In the genomic region with DNA sequence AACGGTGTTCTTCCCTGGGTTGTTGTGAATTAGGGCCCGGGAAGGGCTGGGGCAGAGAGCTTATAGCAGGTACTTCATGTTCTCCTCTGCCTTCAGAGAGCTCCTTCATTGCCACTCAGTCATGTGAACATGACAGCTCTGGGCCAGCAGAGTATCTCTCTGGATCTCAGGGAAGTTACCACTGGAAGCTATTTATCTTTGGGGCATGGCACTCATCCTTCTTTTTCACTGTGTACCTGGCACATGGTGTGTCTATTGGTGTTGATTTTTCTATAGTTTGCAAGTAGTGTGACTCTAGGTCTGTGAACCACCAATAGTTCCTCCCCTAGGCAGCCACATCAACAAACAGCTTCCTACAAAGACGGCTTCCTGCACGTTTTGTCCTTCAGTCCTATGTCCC, we compare ENCODE assay signal across 1 cellular context.
TF ChIP-seq lines count a peak whose summit lies in the region.

No MANE protein-coding gene starts in this region.

TF ChIP-seq in HepG2, 621 proteins besides CTCF, POLR2A, EP300 and RAD21 (continued from another document):
- TF ChIP-seq ZNF501 (CRISPR knock-in tag; IDR thresholded peaks at IDR 0.05) (no peak), MYNN (CRISPR knock-in tag; IDR thresholded peaks at IDR 0.05; ENCODE audit: low read depth) (no peak), IKZF1 (IDR thresholded peaks at IDR 0.05) (no peak), MXD3 (CRISPR knock-in tag; IDR thresholded peaks at IDR 0.05) (no peak), PRPF4 (IDR thresholded peaks at IDR 0.05; ENCODE audit: low read depth, low read length, poor library complexity, severe bottlenecking) (no peak), ZNF781 (CRISPR knock-in tag; IDR thresholded peaks at IDR 0.05; ENCODE audit: borderline replicate concordance, not compliant biosample characterization) (no peak), TBP (CRISPR knock-in tag; IDR thresholded peaks at IDR 0.05) (no peak), RXRB (CRISPR knock-in tag; IDR thresholded peaks at IDR 0.05; ENCODE audit: borderline replicate concordance) (no peak), PBX2 (CRISPR knock-in tag; IDR thresholded peaks at IDR 0.05) (no peak), MBD4 (IDR thresholded peaks at IDR 0.05; ENCODE audit: borderline replicate concordance, low read length) (no peak), ZNF510 (CRISPR knock-in tag; IDR thresholded peaks at IDR 0.05; ENCODE audit: low read depth) (no peak)
- TF ChIP-seq, protein P1, sequence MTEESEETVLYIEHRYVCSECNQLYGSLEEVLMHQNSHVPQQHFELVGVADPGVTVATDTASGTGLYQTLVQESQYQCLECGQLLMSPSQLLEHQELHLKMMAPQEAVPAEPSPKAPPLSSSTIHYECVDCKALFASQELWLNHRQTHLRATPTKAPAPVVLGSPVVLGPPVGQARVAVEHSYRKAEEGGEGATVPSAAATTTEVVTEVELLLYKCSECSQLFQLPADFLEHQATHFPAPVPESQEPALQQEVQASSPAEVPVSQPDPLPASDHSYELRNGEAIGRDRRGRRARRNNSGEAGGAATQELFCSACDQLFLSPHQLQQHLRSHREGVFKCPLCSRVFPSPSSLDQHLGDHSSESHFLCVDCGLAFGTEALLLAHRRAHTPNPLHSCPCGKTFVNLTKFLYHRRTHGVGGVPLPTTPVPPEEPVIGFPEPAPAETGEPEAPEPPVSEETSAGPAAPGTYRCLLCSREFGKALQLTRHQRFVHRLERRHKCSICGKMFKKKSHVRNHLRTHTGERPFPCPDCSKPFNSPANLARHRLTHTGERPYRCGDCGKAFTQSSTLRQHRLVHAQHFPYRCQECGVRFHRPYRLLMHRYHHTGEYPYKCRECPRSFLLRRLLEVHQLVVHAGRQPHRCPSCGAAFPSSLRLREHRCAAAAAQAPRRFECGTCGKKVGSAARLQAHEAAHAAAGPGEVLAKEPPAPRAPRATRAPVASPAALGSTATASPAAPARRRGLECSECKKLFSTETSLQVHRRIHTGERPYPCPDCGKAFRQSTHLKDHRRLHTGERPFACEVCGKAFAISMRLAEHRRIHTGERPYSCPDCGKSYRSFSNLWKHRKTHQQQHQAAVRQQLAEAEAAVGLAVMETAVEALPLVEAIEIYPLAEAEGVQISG (CRISPR knock-in tag; IDR thresholded peaks at IDR 0.05): no peak
- TF ChIP-seq, protein P2, sequence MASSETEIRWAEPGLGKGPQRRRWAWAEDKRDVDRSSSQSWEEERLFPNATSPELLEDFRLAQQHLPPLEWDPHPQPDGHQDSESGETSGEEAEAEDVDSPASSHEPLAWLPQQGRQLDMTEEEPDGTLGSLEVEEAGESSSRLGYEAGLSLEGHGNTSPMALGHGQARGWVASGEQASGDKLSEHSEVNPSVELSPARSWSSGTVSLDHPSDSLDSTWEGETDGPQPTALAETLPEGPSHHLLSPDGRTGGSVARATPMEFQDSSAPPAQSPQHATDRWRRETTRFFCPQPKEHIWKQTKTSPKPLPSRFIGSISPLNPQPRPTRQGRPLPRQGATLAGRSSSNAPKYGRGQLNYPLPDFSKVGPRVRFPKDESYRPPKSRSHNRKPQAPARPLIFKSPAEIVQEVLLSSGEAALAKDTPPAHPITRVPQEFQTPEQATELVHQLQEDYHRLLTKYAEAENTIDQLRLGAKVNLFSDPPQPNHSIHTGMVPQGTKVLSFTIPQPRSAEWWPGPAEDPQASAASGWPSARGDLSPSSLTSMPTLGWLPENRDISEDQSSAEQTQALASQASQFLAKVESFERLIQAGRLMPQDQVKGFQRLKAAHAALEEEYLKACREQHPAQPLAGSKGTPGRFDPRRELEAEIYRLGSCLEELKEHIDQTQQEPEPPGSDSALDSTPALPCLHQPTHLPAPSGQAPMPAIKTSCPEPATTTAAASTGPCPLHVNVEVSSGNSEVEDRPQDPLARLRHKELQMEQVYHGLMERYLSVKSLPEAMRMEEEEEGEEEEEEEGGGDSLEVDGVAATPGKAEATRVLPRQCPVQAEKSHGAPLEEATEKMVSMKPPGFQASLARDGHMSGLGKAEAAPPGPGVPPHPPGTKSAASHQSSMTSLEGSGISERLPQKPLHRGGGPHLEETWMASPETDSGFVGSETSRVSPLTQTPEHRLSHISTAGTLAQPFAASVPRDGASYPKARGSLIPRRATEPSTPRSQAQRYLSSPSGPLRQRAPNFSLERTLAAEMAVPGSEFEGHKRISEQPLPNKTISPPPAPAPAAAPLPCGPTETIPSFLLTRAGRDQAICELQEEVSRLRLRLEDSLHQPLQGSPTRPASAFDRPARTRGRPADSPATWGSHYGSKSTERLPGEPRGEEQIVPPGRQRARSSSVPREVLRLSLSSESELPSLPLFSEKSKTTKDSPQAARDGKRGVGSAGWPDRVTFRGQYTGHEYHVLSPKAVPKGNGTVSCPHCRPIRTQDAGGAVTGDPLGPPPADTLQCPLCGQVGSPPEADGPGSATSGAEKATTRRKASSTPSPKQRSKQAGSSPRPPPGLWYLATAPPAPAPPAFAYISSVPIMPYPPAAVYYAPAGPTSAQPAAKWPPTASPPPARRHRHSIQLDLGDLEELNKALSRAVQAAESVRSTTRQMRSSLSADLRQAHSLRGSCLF (CRISPR knock-in tag; IDR thresholded peaks at IDR 0.05; ENCODE audit: borderline replicate concordance): no peak
- TF ChIP-seq, protein P3, sequence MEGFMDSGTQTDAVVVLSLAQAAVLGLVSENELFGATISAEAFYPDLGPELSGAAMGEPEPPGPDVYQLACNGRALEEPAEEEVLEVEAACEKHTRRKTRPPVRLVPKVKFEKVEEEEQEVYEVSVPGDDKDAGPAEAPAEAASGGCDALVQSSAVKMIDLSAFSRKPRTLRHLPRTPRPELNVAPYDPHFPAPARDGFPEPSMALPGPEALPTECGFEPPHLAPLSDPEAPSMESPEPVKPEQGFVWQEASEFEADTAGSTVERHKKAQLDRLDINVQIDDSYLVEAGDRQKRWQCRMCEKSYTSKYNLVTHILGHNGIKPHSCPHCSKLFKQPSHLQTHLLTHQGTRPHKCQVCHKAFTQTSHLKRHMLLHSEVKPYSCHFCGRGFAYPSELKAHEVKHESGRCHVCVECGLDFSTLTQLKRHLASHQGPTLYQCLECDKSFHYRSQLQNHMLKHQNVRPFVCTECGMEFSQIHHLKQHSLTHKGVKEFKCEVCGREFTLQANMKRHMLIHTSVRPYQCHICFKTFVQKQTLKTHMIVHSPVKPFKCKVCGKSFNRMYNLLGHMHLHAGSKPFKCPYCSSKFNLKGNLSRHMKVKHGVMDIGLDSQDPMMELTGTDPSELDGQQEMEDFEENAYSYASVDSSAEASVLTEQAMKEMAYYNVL (CRISPR knock-in tag; IDR thresholded peaks at IDR 0.05; ENCODE audit: borderline replicate concordance): no peak
